ENCODE assay signal across 25 cellular contexts in the genomic region with DNA sequence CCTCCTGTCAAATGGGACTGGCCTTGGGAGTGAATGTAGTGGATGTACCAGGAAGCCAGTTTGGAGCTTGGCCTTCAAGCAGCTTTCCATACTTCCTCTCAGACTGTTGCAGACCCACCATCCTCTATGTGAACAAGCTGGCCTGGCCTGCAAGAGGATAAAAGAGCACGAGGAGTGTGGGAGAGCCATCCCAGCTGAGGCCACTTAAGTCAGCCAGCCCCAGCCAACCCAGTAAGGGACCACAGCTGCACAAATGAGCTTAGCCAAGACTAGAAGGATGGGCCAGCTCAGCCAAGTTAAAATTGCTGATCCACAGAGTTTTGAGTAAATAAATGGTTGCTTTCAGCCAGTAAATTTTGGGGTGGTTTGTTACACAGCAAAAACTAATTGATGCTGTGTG.
DNase-seq lines count a peak whose midpoint lies in the region; ATAC-seq and TF ChIP-seq lines count a peak whose summit lies in the region.
"Had no signal": no experiment of that assay in that cellular context is flagged by ENCODE, and none has a peak within 500 bp of the region (broad histone marks: within the 10 kb centered on the region; RNA-seq: fewer than 3 reads in every experiment).

No MANE protein-coding gene starts in this region.

- H3K4ac ChIP-seq in trophoblast cell (ENCODE audit: low read depth, low read length), result no peak overlapping the region

- peaks cover 26% of the 10 kb centered on the region for H3K4me1 Mint-ChIP-seq in activated CD4-positive, alpha-beta memory T cell treated with anti-CD3 and anti-CD28 coated beads, Interleukin-2, amount 10 ng/mL, durations not matched to agents 7 days and 5 days

- H2AK5ac ChIP-seq in trophoblast cell (ENCODE audit: low read length), result no peak overlapping the region

- peak overlapping the region; percentile 50 for H2BK12ac ChIP-seq in trophoblast cell (ENCODE audit: low read length)

- H3K36me3 Mint-ChIP-seq in activated CD4-positive, alpha-beta memory T cell treated with anti-CD3 and anti-CD28 coated beads, Interleukin-2, amount 10 ng/mL, durations not matched to agents 7 days and 5 days (ENCODE audit: low read depth), result no peaks in the 10 kb centered on the region
- H3K36me3 Mint-ChIP-seq: CD4-positive, CD25-positive, alpha-beta regulatory T cell had no signal

- no peak overlapping the region for H3K27ac Mint-ChIP-seq in activated CD4-positive, alpha-beta memory T cell treated with anti-CD3 and anti-CD28 coated beads, Interleukin-2, amount 10 ng/mL, durations not matched to agents 7 days and 5 days
- H3K27ac Mint-ChIP-seq: CD4-positive, CD25-positive, alpha-beta regulatory T cell had no signal

- no peak overlapping the region for H3K4me3 ChIP-seq in left lung
- H3K4me3 ChIP-seq in trophoblast cell (ENCODE audit: low read depth, low read length), result no peak overlapping the region
- H3K4me3 ChIP-seq: BLaER1, MG63, PC-9, SJSA1 had no signal

- ATAC-seq in left lung, result peak; percentile 40
- ATAC-seq in GM19023 (IDR thresholded peaks at IDR 0.05; ENCODE audit: unreplicated experiment), result no peak
- no peak for ATAC-seq in Right ventricle myocardium superior (ENCODE audit: poor library complexity)
- ATAC-seq: HCT116, Right ventricle myocardium inferior had no signal

- H3K23ac ChIP-seq in trophoblast cell (ENCODE audit: low read length), result no peak overlapping the region

- no peak overlapping the region for H4K91ac ChIP-seq in trophoblast cell (ENCODE audit: low read depth, low read length)

- POLR2A ChIA-PET in activated CD4-positive, alpha-beta memory T cell treated with anti-CD3 and anti-CD28 coated beads, Interleukin-2, amount 10 ng/mL, durations not matched to agents 7 days and 5 days (lab: Charles Lee), result no interaction called here

- no peaks in the 10 kb centered on the region for H3K79me2 ChIP-seq in trophoblast cell (ENCODE audit: control insufficient read depth, insufficient read depth, low read length, poor library complexity)

- H3K4me3 Mint-ChIP-seq in activated CD4-positive, alpha-beta memory T cell treated with anti-CD3 and anti-CD28 coated beads, Interleukin-2, amount 10 ng/mL, durations not matched to agents 7 days and 5 days, result no peak overlapping the region
- H3K4me3 Mint-ChIP-seq: CD4-positive, CD25-positive, alpha-beta regulatory T cell had no signal

- no peak overlapping the region for H2BK120ac ChIP-seq in trophoblast cell (ENCODE audit: insufficient read depth, low read length, poor library complexity)

- H3K79me1 ChIP-seq in trophoblast cell (ENCODE audit: low read length), result peaks cover 6% of the 10 kb centered on the region

- H3K9me3 ChIP-seq in left lung, result no peaks in the 10 kb centered on the region
- H3K9me3 ChIP-seq in trophoblast cell (ENCODE audit: insufficient read depth, low read depth, low read length), result peaks cover under 1% of the 10 kb centered on the region
- H3K9me3 ChIP-seq: MG63, SJSA1 had no signal

- H3K9ac ChIP-seq in trophoblast cell (ENCODE audit: low read length), result no peak overlapping the region
- H3K9ac ChIP-seq: BLaER1 had no signal

- peaks cover 0 to 8% of the 10 kb centered on the region in 2 donors for H3K4me1 ChIP-seq in left lung
- peaks cover 3 to 8% of the 10 kb centered on the region in 2 experiments for H3K4me1 ChIP-seq in trophoblast cell (ENCODE audit: control insufficient read depth in 1 of 2, insufficient read depth in 2 of 2, low read length in 2 of 2)
- H3K4me1 ChIP-seq: SJSA1 had no signal

- H4K12ac ChIP-seq in trophoblast cell (ENCODE audit: low read depth, low read length), result no peak overlapping the region

- no peak overlapping the region for H2AFZ ChIP-seq in trophoblast cell (ENCODE audit: insufficient read depth, low read length, poor library complexity)
- H2AFZ ChIP-seq: PC-9 had no signal

- H3K27me3 Mint-ChIP-seq in activated CD4-positive, alpha-beta memory T cell treated with anti-CD3 and anti-CD28 coated beads, Interleukin-2, amount 10 ng/mL, durations not matched to agents 7 days and 5 days, result peaks cover 7% of the 10 kb centered on the region

- DNase-seq in NCI-H82 (lab: John Stamatoyannopoulos, UW) (peak; percentile 66), NCI-H82 treated with DMSO at 0.1 percent for 48 hours (lab: John Stamatoyannopoulos, UW; ENCODE audit: unreplicated experiment) (no peak), left lung (no peak), trophoblast cell (no peak), Right ventricle myocardium superior (no peak)
- no peak for DNase-seq in activated CD4-positive, alpha-beta memory T cell treated with anti-CD3 and anti-CD28 coated beads, Interleukin-2, amount 10 ng/mL, durations not matched to agents 7 days and 5 days
- DNase-seq: CD4-positive, CD25-positive, alpha-beta regulatory T cell; DMS153; IMR-90; KG1; MG63; NCI-H1092; NCI-H1417 treated with DMSO at 0.1 percent for 48 hours; NCI-H187; NCI-H2171 treated with DMSO at 0.1 percent for 48 hours; NCI-H345; NCI-H510A treated with DMSO at 0.1 percent for 48 hours; NCI-H748 treated with DMSO at 0.1 percent for 48 hours; NK-92 treated with Interleukin-12 subunit alpha and Interleukin-12 subunit beta, amount 100 ng/mL, for 24 hours; PC-9 had no signal

- H4K8ac ChIP-seq in trophoblast cell (ENCODE audit: low read depth, low read length), result peak overlapping the region; percentile 56

- no peaks in the 10 kb centered on the region for H3K36me3 ChIP-seq in left lung
- H3K36me3 ChIP-seq in trophoblast cell (ENCODE audit: control insufficient read depth in 1 of 2, insufficient read depth in 2 of 2, low read length in 2 of 2), result no peaks in the 10 kb centered on the region
- H3K36me3 ChIP-seq: BLaER1, MG63, SJSA1 had no signal

- no peak overlapping the region for H3K4me2 ChIP-seq in trophoblast cell (ENCODE audit: low read length)
- H3K4me2 ChIP-seq: PC-9 had no signal

- intact Hi-C loops in left lung (cut with DNase I), result no loop called here
- intact Hi-C loops in Right ventricle myocardium superior (cut with DNase I), result no loop called here

- H3K9me3 Mint-ChIP-seq in activated CD4-positive, alpha-beta memory T cell treated with anti-CD3 and anti-CD28 coated beads, Interleukin-2, amount 10 ng/mL, durations not matched to agents 7 days and 5 days, result peaks cover 5% of the 10 kb centered on the region
- H3K9me3 Mint-ChIP-seq: CD4-positive, CD25-positive, alpha-beta regulatory T cell had no signal

- CTCF ChIA-PET in activated CD4-positive, alpha-beta memory T cell treated with anti-CD3 and anti-CD28 coated beads, Interleukin-2, amount 10 ng/mL, durations not matched to agents 7 days and 5 days (lab: Charles Lee), result no interaction called here

- no peaks in the 10 kb centered on the region for H3K27me3 ChIP-seq in left lung
- no peaks in the 10 kb centered on the region for H3K27me3 ChIP-seq in trophoblast cell (ENCODE audit: insufficient read depth, low read length)
- H3K27me3 ChIP-seq: BLaER1, MG63, SJSA1 had no signal

- WGBS in trophoblast cell (ENCODE audit: extremely low coverage, insufficient coverage, insufficient read length), result no CpG with 5 or more reads among the region's 1 CpG

- H3K27ac ChIP-seq in left lung (no peak overlapping the region), trophoblast cell (ENCODE audit: low read depth, low read length) (no peak overlapping the region)
- H3K27ac ChIP-seq: BLaER1, PC-9, SJSA1 had no signal

- H2BK5ac ChIP-seq in trophoblast cell (ENCODE audit: low read depth, low read length, poor library complexity), result no peak overlapping the region

- H3K14ac ChIP-seq in trophoblast cell (ENCODE audit: low read length), result no peak overlapping the region

- H3K18ac ChIP-seq in trophoblast cell (ENCODE audit: low read length), result no peak overlapping the region

- TF ChIP-seq CTCF in left lung (IDR thresholded peaks at IDR 0.05), result no peak
